ENCODE assay signal across 10 cellular contexts in the genomic region with DNA sequence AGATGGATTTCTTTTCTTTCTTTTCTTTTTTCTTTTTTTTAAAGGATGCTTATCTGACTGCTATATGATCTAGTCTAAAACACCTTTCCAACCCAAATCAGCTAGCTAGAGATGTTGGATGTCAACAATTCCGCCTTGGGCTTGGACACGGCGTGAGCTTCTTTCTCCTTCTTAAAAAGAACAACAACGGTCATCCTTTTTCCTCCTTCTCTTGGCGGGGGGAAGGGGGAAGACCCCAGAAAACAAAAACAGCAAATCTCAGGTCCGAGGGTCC.
DNase-seq lines count a peak whose midpoint lies in the region; ATAC-seq and TF ChIP-seq lines count a peak whose summit lies in the region.
"Had no signal": no experiment of that assay in that cellular context is flagged by ENCODE, and none has a peak within 500 bp of the region (broad histone marks: within the 10 kb centered on the region; RNA-seq: fewer than 3 reads in every experiment).

No MANE protein-coding gene starts in this region.

- H3K27ac ChIP-seq in VCaP: peak overlapping the region; percentile 74; the same call in 1 of the 2 replicates
- peak overlapping the region; percentile 78 for H3K27ac ChIP-seq in rectal smooth muscle tissue (ENCODE audit: low read depth, low read length)

- no peak for TF ChIP-seq CTCF in VCaP (conservative IDR thresholded peaks at IDR 0.05)
- no peak for TF ChIP-seq CTCF in foreskin fibroblast (IDR thresholded peaks at IDR 0.05; ENCODE audit: low read depth, low read length)

- H3K27me3 ChIP-seq in rectal smooth muscle tissue (ENCODE audit: control insufficient read depth, insufficient read depth, low read length): no peaks in the 10 kb centered on the region

- H3K36me3 ChIP-seq in rectal smooth muscle tissue (ENCODE audit: control insufficient read depth, insufficient read depth, low read length): no peaks in the 10 kb centered on the region

- peak overlapping the region; percentile 62 for H3K9ac ChIP-seq in rectal smooth muscle tissue (ENCODE audit: low read length)

- peak overlapping the region; percentile 46 to 56 for H3K4me3 ChIP-seq in foreskin fibroblast (ENCODE audit: low read depth in 1 of 2, low read length in 2 of 2)
- H3K4me3 ChIP-seq in rectal smooth muscle tissue (ENCODE audit: low read length): peak overlapping the region; percentile 68

- no peak for ATAC-seq in GM19328 (IDR thresholded peaks at IDR 0.05; ENCODE audit: unreplicated experiment)

- DNase-seq in ELR (ENCODE audit: low read depth): peak; percentile 10
- DNase-seq in foreskin fibroblast: peak in 1 of 2 donors; percentile 10
- no peak for DNase-seq in iPS-NIHi11 (ENCODE audit: low spot score)
- DNase-seq in NCI-H2227 treated with DMSO at 0.1 percent for 48 hours (lab: John Stamatoyannopoulos, UW): no peak
- DNase-seq in effector CD8-positive, alpha-beta T cell (lab: John Stamatoyannopoulos, UW): no peak
- DNase-seq: NCI-H748 treated with DMSO at 0.1 percent for 48 hours; stimulated activated naive CD4-positive, alpha-beta T cell had no signal

- peaks cover 11% of the 10 kb centered on the region for H3K4me1 ChIP-seq in rectal smooth muscle tissue (ENCODE audit: control insufficient read depth, insufficient read depth, low read length)
